In genomic region chr17:3954921-3955320, GRCh38 we compare ENCODE assay signal across 20 cellular contexts. TPM values are rescaled to one million over a fixed set of nuclear protein-coding genes. Genes with fewer than 3 reads are reported as not detected.
"Had no signal": no experiment of that assay in that cellular context is flagged by ENCODE, and none has a peak within 500 bp of the region (broad histone marks: within the 10 kb centered on the region; RNA-seq: fewer than 3 reads in every experiment).

No MANE protein-coding gene starts in this region.

- FAIRE-seq: frontal cortex had no signal

- H3K27ac Mint-ChIP-seq: activated CD4-positive, alpha-beta memory T cell treated with anti-CD3 and anti-CD28 coated beads for 36 hours; activated CD8-positive, alpha-beta memory T cell treated with anti-CD3 and anti-CD28 coated beads, Interleukin-2, amount 10 ng/mL, durations not matched to agents 7 days and 5 days; activated naive CD4-positive, alpha-beta T cell treated with anti-CD3 and anti-CD28 coated beads, Interleukin-2, amount 50 U/mL, for 72 hours; nephron had no signal

- H3K9me3 Mint-ChIP-seq: activated CD4-positive, alpha-beta memory T cell treated with anti-CD3 and anti-CD28 coated beads for 36 hours; activated naive CD4-positive, alpha-beta T cell treated with anti-CD3 and anti-CD28 coated beads, Interleukin-2, amount 50 U/mL, for 72 hours; nephron; stimulated activated naive CD8-positive, alpha-beta T cell treated with anti-CD3 and anti-CD28 coated beads, Interleukin-15, amount 100 ng/mL, for 72 hours had no signal

- H3K36me3 Mint-ChIP-seq: activated naive CD4-positive, alpha-beta T cell treated with anti-CD3 and anti-CD28 coated beads, Interleukin-2, amount 50 U/mL, for 72 hours had no signal

- H3K27ac ChIP-seq: body of pancreas, prostate gland, testis, upper lobe of right lung had no signal

- H3K4me1 ChIP-seq: testis had no signal

- H3K4me3 Mint-ChIP-seq: activated CD4-positive, alpha-beta memory T cell treated with anti-CD3 and anti-CD28 coated beads for 36 hours; activated CD8-positive, alpha-beta memory T cell treated with anti-CD3 and anti-CD28 coated beads, Interleukin-2, amount 10 ng/mL, durations not matched to agents 7 days and 5 days; nephron; stimulated activated naive CD8-positive, alpha-beta T cell treated with anti-CD3 and anti-CD28 coated beads, Interleukin-15, amount 100 ng/mL, for 72 hours had no signal

- ATAC-seq: activated CD8-positive, alpha-beta memory T cell treated with anti-CD3 and anti-CD28 coated beads, Interleukin-2, amount 10 ng/mL, durations not matched to agents 7 days and 5 days; activated naive CD4-positive, alpha-beta T cell treated with anti-CD3 and anti-CD28 coated beads, Interleukin-2, amount 50 U/mL, for 72 hours; body of pancreas; left cardiac atrium; sciatic nerve; stimulated activated naive CD8-positive, alpha-beta T cell treated with anti-CD3 and anti-CD28 coated beads, Interleukin-15, amount 100 ng/mL, for 72 hours; upper lobe of right lung had no signal

- H3K36me3 ChIP-seq: prostate gland had no signal

- H3K4me3 ChIP-seq: body of pancreas, lung, prostate gland, testis, upper lobe of right lung had no signal

- H3K9me3 ChIP-seq: body of pancreas, prostate gland, testis, upper lobe of right lung had no signal

- DNase-seq: activated CD4-positive, alpha-beta memory T cell treated with anti-CD3 and anti-CD28 coated beads for 36 hours; activated CD8-positive, alpha-beta memory T cell treated with anti-CD3 and anti-CD28 coated beads, Interleukin-2, amount 10 ng/mL, durations not matched to agents 7 days and 5 days; activated gamma-delta T cell; activated T-cell treated with anti-CD3 and anti-CD28 coated beads, Interleukin-2, amount 50 U/mL, for 48 hours; amygdala; body of pancreas; cerebellar nuclear complex; effector memory CD4-positive, alpha-beta T cell; left cardiac atrium; stimulated activated naive CD8-positive, alpha-beta T cell treated with anti-CD3 and anti-CD28 coated beads, Interleukin-15, amount 100 ng/mL, for 72 hours; T-helper 1 cell; testis; upper lobe of right lung had no signal

- H3K27me3 ChIP-seq: body of pancreas, testis, upper lobe of right lung had no signal

RNA-seq across cellular contexts. Expression of gene P2RX1, which starts 38.7 kb away (rescaled TPM):
- total RNA-seq: frontal cortex, osteoblast had no signal
